In genomic region chr15:65132841-65133549, GRCh38 we compare ENCODE assay signal across 8 cellular contexts. TPM values are rescaled to one million over a fixed set of nuclear protein-coding genes. Genes with fewer than 3 reads are reported as not detected.
DNase-seq lines count a peak whose midpoint lies in the region; ATAC-seq and TF ChIP-seq lines count a peak whose summit lies in the region.

No MANE protein-coding gene starts in this region.

- H3K4me1 ChIP-seq in BE2C (no peaks in the 10 kb centered on the region), body of pancreas (peaks cover 27% of the 10 kb centered on the region)

- 0% methylated on average over 12 to 86 of the region's 94 CpGs for whole genome bisulfite sequencing in body of pancreas, 2 donors

- intact Hi-C loops in body of pancreas (cut with DNase I): no loop called here

- TF ChIP-seq CTCF in BE2C (IDR thresholded peaks at IDR 0.05; ENCODE audit: low read depth, low read length) (no peak), body of pancreas (IDR thresholded peaks at IDR 0.05) (peak in 1 of 7 experiments; percentile 6)

- peak; percentile 58 for DNase-seq in BE2C
- DNase-seq in RPMI8226: peak; percentile 64
- peak; percentile 42 to 53 (median 44) for DNase-seq in body of pancreas
- no peak for DNase-seq in NCI-H1092 (lab: John Stamatoyannopoulos, UW)

- H3K36me3 ChIP-seq in BE2C: peaks cover 23% of the 10 kb centered on the region
- H3K36me3 ChIP-seq in body of pancreas (replicated peaks in 1 of 2; ENCODE audit: insufficient read depth in 1 of 2, low read depth in 2 of 2): peaks cover 0 to 8% of the 10 kb centered on the region in 2 donors

- no peaks in the 10 kb centered on the region for H3K9me3 ChIP-seq in BE2C
- no peaks in the 10 kb centered on the region for H3K9me3 ChIP-seq in body of pancreas
- peaks cover 5% of the 10 kb centered on the region for H3K9me3 ChIP-seq in iPS-18c (ENCODE audit: control insufficient read depth, insufficient read depth, low read length)

- H3K27me3 ChIP-seq in BE2C (no peaks in the 10 kb centered on the region), body of pancreas (no peaks in the 10 kb centered on the region)

- peak in 1 of 3 donors; percentile 4 for TF ChIP-seq POLR2A in body of pancreas (IDR thresholded peaks at IDR 0.05)

- peak; percentile 55 for ATAC-seq in GM19023 (IDR thresholded peaks at IDR 0.05; ENCODE audit: unreplicated experiment)
- peak; percentile 43 for ATAC-seq in HG03135 (IDR thresholded peaks at IDR 0.05; ENCODE audit: unreplicated experiment)
- ATAC-seq in body of pancreas: peak; percentile 76

- H3K27ac ChIP-seq in body of pancreas: peak overlapping the region; percentile 26 to 90 (median 80)
- peak overlapping the region; percentile 66 to 96 (median 89) for H3K27ac ChIP-seq in skin epidermis

- H3K4me3 ChIP-seq in BE2C (ENCODE audit: low read depth, low read length) (peak overlapping the region; percentile 90), body of pancreas (peak overlapping the region; percentile 44 to 88), iPS-18c (ENCODE audit: insufficient read depth, low read depth, low read length) (peak overlapping the region; percentile 87), skin epidermis (peak overlapping the region; percentile 84 to 97 (median 89))

RNA-seq across cellular contexts. Expression of gene PDCD7, which starts 0.6 kb away (rescaled TPM):
- 19.6 TPM for polyA plus RNA-seq in BE2C (2012; ENCODE audit: insufficient read depth, insufficient read length, low read depth)
- 10 to 100 TPM; 18.2 to 35.6 TPM for total RNA-seq in body of pancreas

RNA-seq across cellular contexts. Expression of gene UBAP1L, which starts 18.0 kb away (rescaled TPM):
- 4.0 TPM for polyA plus RNA-seq in BE2C (2012; ENCODE audit: insufficient read depth, insufficient read length, low read depth)
- 1 to 10 TPM; 3.4 to 4.6 TPM for total RNA-seq in body of pancreas

RNA-seq across cellular contexts. Expression of gene CLPX, which starts 52.1 kb away (rescaled TPM):
- polyA plus RNA-seq in BE2C (2012; ENCODE audit: insufficient read depth, insufficient read length, low read depth): 41.3 TPM
- total RNA-seq in body of pancreas: 10 to 100 TPM; 16.2 to 19.2 TPM

RNA-seq across cellular contexts. Expression of gene KBTBD13, which starts 56.4 kb away (rescaled TPM):
- not detected for polyA plus RNA-seq in BE2C (2012; ENCODE audit: insufficient read depth, insufficient read length, low read depth)
- not detected for total RNA-seq in body of pancreas
